ENCODE assay signal across 15 cellular contexts in genomic region chr10:94213980-94214379, GRCh38.
"Had no signal": no experiment of that assay in that cellular context is flagged by ENCODE, and none has a peak within 500 bp of the region (broad histone marks: within the 10 kb centered on the region; RNA-seq: fewer than 3 reads in every experiment).

No MANE protein-coding gene starts in this region.

- H3K36me3 Mint-ChIP-seq: stimulated activated memory B cell treated with anti-CD40 and anti-IgM and Interleukin-4, amounts not matched to agents 10 μg/mL and 1 μg/mL and 100 μg/mL, for 72 hours; type B pancreatic cell had no signal

- H3K4me3 Mint-ChIP-seq: activated B cell treated with CpG ODN at 0.5 μM for 24 hours; central memory CD8-positive, alpha-beta T cell; endodermal cell; neural crest cell; stimulated activated memory B cell treated with anti-CD40 and anti-IgM and Interleukin-4, amounts not matched to agents 10 μg/mL and 1 μg/mL and 100 μg/mL, for 72 hours; T-helper 17 cell; type B pancreatic cell had no signal

- H3K36me3 ChIP-seq: adrenal gland had no signal

- H3K27me3 ChIP-seq: adrenal gland, body of pancreas had no signal

- H3K27me3 Mint-ChIP-seq: type B pancreatic cell had no signal

- H3K27ac Mint-ChIP-seq: activated B cell treated with CpG ODN at 0.5 μM for 24 hours; activated T-helper 2 cell treated with anti-CD3 and anti-CD28 coated beads, Interferon-gamma antibody, Interleukin-2, Interleukin-4, amounts not matched to agents 10 μg/mL and 5 μg/mL and 100 μg/mL, durations not matched to agents 14 hours and 24 hours and 36 hours; endodermal cell; stimulated activated memory B cell treated with anti-CD40 and anti-IgM and Interleukin-4, amounts not matched to agents 10 μg/mL and 1 μg/mL and 100 μg/mL, for 72 hours; T-helper 17 cell; type B pancreatic cell had no signal

- H3K4me1 Mint-ChIP-seq: activated B cell treated with CpG ODN at 0.5 μM for 24 hours; central memory CD8-positive, alpha-beta T cell; endodermal cell; stimulated activated memory B cell treated with anti-CD40 and anti-IgM and Interleukin-4, amounts not matched to agents 10 μg/mL and 1 μg/mL and 100 μg/mL, for 72 hours; T-helper 17 cell had no signal

- H3K4me3 ChIP-seq: adrenal gland, body of pancreas, smooth muscle cell had no signal

- H3K9me3 ChIP-seq: adrenal gland, body of pancreas had no signal

- H3K4me2 ChIP-seq: smooth muscle cell had no signal

- ATAC-seq: esophagus mucosa; stimulated activated memory B cell treated with anti-CD40 and anti-IgM and Interleukin-4, amounts not matched to agents 10 μg/mL and 1 μg/mL and 100 μg/mL, for 72 hours; T-helper 17 cell had no signal

- H3K27ac ChIP-seq: body of pancreas had no signal

- H3K9me3 Mint-ChIP-seq: activated B cell treated with CpG ODN at 0.5 μM for 24 hours; activated T-helper 2 cell treated with anti-CD3 and anti-CD28 coated beads, Interferon-gamma antibody, Interleukin-2, Interleukin-4, amounts not matched to agents 10 μg/mL and 5 μg/mL and 100 μg/mL, durations not matched to agents 14 hours and 24 hours and 36 hours; central memory CD8-positive, alpha-beta T cell; neural crest cell; stimulated activated memory B cell treated with anti-CD40 and anti-IgM and Interleukin-4, amounts not matched to agents 10 μg/mL and 1 μg/mL and 100 μg/mL, for 72 hours; type B pancreatic cell had no signal

- DNase-seq: activated B cell treated with CpG ODN at 0.5 μM for 24 hours; activated CD4-positive, alpha-beta T cell treated with anti-CD3 and anti-CD28 coated beads, Interleukin-2, amount 50 U/mL, for 1 hour; activated naive CD4-positive, alpha-beta T cell treated with anti-CD3 and anti-CD28 coated beads, Interleukin-2, amount 50 U/mL, for 16 hours; endodermal cell; left colon; T-helper 17 cell had no signal
